In the genomic region with DNA sequence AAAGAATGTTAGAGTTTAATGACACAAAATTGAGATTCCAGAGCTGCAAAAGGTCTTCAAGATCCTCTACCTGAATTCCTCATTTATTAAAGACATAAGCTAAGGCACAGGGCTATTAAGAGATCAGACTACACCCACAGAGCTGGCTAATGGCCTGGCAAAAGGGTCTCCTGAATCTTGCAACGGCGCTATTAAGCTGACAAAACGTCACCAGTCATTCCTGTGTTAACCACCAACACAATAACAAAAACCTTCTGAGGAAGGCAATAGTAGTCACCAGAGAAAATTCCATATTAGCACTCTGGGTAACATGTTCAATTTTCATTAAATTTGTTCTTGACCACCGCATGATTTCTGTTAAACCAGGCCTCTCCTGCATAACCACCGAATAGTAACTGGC, we compare ENCODE assay signal across 1 cellular context.
TF ChIP-seq lines count a peak whose summit lies in the region.

No MANE protein-coding gene starts in this region.

TF ChIP-seq in GM23338, 12 proteins besides CTCF, POLR2A, EP300 and RAD21 (continued from another document):
- TF ChIP-seq, protein P1, sequence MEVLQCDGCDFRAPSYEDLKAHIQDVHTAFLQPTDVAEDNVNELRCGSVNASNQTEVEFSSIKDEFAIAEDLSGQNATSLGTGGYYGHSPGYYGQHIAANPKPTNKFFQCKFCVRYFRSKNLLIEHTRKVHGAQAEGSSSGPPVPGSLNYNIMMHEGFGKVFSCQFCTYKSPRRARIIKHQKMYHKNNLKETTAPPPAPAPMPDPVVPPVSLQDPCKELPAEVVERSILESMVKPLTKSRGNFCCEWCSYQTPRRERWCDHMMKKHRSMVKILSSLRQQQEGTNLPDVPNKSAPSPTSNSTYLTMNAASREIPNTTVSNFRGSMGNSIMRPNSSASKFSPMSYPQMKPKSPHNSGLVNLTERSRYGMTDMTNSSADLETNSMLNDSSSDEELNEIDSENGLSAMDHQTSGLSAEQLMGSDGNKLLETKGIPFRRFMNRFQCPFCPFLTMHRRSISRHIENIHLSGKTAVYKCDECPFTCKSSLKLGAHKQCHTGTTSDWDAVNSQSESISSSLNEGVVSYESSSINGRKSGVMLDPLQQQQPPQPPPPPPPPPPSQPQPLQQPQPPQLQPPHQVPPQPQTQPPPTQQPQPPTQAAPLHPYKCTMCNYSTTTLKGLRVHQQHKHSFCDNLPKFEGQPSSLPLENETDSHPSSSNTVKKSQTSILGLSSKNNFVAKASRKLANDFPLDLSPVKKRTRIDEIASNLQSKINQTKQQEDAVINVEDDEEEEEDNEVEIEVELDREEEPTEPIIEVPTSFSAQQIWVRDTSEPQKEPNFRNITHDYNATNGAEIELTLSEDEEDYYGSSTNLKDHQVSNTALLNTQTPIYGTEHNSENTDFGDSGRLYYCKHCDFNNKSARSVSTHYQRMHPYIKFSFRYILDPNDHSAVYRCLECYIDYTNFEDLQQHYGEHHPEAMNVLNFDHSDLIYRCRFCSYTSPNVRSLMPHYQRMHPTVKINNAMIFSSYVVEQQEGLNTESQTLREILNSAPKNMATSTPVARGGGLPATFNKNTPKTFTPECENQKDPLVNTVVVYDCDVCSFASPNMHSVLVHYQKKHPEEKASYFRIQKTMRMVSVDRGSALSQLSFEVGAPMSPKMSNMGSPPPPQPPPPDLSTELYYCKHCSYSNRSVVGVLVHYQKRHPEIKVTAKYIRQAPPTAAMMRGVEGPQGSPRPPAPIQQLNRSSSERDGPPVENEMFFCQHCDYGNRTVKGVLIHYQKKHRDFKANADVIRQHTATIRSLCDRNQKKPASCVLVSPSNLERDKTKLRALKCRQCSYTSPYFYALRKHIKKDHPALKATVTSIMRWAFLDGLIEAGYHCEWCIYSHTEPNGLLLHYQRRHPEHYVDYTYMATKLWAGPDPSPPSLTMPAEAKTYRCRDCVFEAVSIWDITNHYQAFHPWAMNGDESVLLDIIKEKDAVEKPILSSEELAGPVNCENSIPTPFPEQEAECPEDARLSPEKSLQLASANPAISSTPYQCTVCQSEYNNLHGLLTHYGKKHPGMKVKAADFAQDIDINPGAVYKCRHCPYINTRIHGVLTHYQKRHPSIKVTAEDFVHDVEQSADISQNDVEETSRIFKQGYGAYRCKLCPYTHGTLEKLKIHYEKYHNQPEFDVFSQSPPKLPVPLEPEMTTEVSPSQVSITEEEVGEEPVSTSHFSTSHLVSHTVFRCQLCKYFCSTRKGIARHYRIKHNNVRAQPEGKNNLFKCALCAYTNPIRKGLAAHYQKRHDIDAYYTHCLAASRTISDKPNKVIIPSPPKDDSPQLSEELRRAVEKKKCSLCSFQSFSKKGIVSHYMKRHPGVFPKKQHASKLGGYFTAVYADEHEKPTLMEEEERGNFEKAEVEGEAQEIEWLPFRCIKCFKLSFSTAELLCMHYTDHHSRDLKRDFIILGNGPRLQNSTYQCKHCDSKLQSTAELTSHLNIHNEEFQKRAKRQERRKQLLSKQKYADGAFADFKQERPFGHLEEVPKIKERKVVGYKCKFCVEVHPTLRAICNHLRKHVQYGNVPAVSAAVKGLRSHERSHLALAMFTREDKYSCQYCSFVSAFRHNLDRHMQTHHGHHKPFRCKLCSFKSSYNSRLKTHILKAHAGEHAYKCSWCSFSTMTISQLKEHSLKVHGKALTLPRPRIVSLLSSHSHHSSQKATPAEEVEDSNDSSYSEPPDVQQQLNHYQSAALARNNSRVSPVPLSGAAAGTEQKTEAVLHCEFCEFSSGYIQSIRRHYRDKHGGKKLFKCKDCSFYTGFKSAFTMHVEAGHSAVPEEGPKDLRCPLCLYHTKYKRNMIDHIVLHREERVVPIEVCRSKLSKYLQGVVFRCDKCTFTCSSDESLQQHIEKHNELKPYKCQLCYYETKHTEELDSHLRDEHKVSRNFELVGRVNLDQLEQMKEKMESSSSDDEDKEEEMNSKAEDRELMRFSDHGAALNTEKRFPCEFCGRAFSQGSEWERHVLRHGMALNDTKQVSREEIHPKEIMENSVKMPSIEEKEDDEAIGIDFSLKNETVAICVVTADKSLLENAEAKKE (CRISPR knock-in tag; IDR thresholded peaks at IDR 0.05): no peak
- TF ChIP-seq EZH2 (IDR thresholded peaks at IDR 0.05; ENCODE audit: low read depth, unreplicated experiment) (no peak), ZNF331 (CRISPR knock-in tag; IDR thresholded peaks at IDR 0.05; ENCODE audit: low read depth) (no peak), NANOG (IDR thresholded peaks at IDR 0.05; ENCODE audit: borderline replicate concordance) (no peak), STAT1 (IDR thresholded peaks at IDR 0.05; ENCODE audit: unreplicated experiment) (no peak), EZH2phosphoT487 (IDR thresholded peaks at IDR 0.05; ENCODE audit: unreplicated experiment) (no peak), POLR2AphosphoS5 (IDR thresholded peaks at IDR 0.05; ENCODE audit: low read depth) (no peak), CREB1 (CRISPR knock-in tag; IDR thresholded peaks at IDR 0.05; ENCODE audit: low read depth) (no peak)
